ENCODE assay signal across 21 cellular contexts in the genomic region with DNA sequence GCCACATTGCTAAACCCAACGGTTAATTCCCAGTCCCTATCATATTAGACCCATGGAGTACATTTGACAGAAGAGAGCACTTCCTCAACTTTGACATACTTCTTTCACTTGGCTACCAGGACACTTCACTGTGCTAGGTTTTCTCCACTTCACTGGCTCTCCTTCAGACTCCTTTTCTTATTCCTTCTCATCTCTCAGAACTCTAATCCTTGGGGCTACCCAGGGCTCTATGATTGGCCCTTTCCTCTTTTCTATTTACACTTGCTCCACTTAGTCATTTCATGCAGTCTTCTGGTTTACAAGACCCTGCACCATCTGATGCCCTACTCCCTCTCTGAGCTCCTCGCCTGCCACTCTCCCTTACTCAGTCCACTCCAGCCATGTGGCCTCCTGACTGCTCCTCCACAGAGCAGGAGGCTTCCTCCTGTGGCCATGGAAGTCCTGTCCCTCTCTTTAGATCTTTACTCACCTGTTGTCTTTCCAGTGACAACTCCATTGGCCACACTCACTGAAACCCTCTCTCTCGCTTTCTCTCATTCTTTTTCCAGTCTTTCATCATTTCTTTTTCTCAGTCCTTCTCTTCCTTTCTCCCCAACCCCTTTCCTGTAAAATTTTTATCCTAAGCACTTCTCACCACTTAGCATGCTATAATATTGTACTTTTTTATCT.
DNase-seq lines count a peak whose midpoint lies in the region; ATAC-seq and TF ChIP-seq lines count a peak whose summit lies in the region.
"Had no signal": no experiment of that assay in that cellular context is flagged by ENCODE, and none has a peak within 500 bp of the region (broad histone marks: within the 10 kb centered on the region; RNA-seq: fewer than 3 reads in every experiment).

No MANE protein-coding gene starts in this region.

- TF ChIP-seq CTCF in WTC11 (IDR thresholded peaks at IDR 0.05) = no peak

- H3K36me3 ChIP-seq in effector memory CD4-positive, alpha-beta T cell (ENCODE audit: control insufficient read depth, insufficient read depth, low read length) = no peaks in the 10 kb centered on the region
- H3K36me3 ChIP-seq: breast epithelium, gastroesophageal sphincter, neutrophil, transverse colon had no signal

- peaks cover 1% of the 10 kb centered on the region for H3K4me1 Mint-ChIP-seq in activated CD4-positive, alpha-beta T cell treated with anti-CD3 and anti-CD28 coated beads, Interleukin-2, amount 10 ng/mL, durations not matched to agents 24 days and 14 days
- H3K4me1 Mint-ChIP-seq in WTC11 = peaks cover 11% of the 10 kb centered on the region
- no peaks in the 10 kb centered on the region for H3K4me1 Mint-ChIP-seq in stimulated activated memory B cell treated with anti-CD40 and anti-IgM and Interleukin-4, amounts not matched to agents 10 μg/mL and 1 μg/mL and 100 μg/mL, for 72 hours

- intact Hi-C loops in activated CD4-positive, alpha-beta T cell treated with anti-CD3 and anti-CD28 coated beads, Interleukin-2, amount 10 ng/mL, durations not matched to agents 24 days and 14 days (cut with micrococcal nuclease) = no loop called here

- H3K27ac Mint-ChIP-seq in activated CD4-positive, alpha-beta T cell treated with anti-CD3 and anti-CD28 coated beads, Interleukin-2, amount 10 ng/mL, durations not matched to agents 24 days and 14 days = no peak overlapping the region
- H3K27ac Mint-ChIP-seq in WTC11 = no peak overlapping the region
- no peak overlapping the region for H3K27ac Mint-ChIP-seq in stimulated activated memory B cell treated with anti-CD40 and anti-IgM and Interleukin-4, amounts not matched to agents 10 μg/mL and 1 μg/mL and 100 μg/mL, for 72 hours
- H3K27ac Mint-ChIP-seq: activated T-helper 1 cell treated with anti-CD3 and anti-CD28 coated beads, Interleukin-12 subunit alpha, Interleukin-12 subunit beta, Interleukin-2, Interleukin-4 antibody, amounts not matched to agents 30 ng/mL and 10 ng/mL and 1 ng/mL, durations not matched to agents 14 hours and 24 hours and 36 hours had no signal

- H3K27me3 Mint-ChIP-seq in activated CD4-positive, alpha-beta T cell treated with anti-CD3 and anti-CD28 coated beads, Interleukin-2, amount 10 ng/mL, durations not matched to agents 24 days and 14 days = no peaks in the 10 kb centered on the region
- H3K27me3 Mint-ChIP-seq in WTC11 (ENCODE audit: low read depth) = no peaks in the 10 kb centered on the region
- H3K27me3 Mint-ChIP-seq in stimulated activated memory B cell treated with anti-CD40 and anti-IgM and Interleukin-4, amounts not matched to agents 10 μg/mL and 1 μg/mL and 100 μg/mL, for 72 hours = no peaks in the 10 kb centered on the region

- H3K4me3 ChIP-seq in effector memory CD4-positive, alpha-beta T cell (ENCODE audit: insufficient read depth, low read depth, low read length, poor library complexity, severe bottlenecking) = no peak overlapping the region
- H3K4me3 ChIP-seq: breast epithelium, gastroesophageal sphincter, transverse colon had no signal

- POLR2A ChIA-PET in WTC11 (lab: Charles Lee) = no interaction called here

- H3K9me3 ChIP-seq in effector memory CD4-positive, alpha-beta T cell (ENCODE audit: control insufficient read depth, low read length) = no peaks in the 10 kb centered on the region
- H3K9me3 ChIP-seq: breast epithelium, gastroesophageal sphincter, neutrophil, transverse colon had no signal

- no peak overlapping the region for H3K27ac ChIP-seq in effector memory CD4-positive, alpha-beta T cell (ENCODE audit: insufficient read depth, low read length, poor library complexity, severe bottlenecking)
- H3K27ac ChIP-seq: breast epithelium, gastroesophageal sphincter, neutrophil, transverse colon had no signal

- H3K9me3 Mint-ChIP-seq in activated CD4-positive, alpha-beta T cell treated with anti-CD3 and anti-CD28 coated beads, Interleukin-2, amount 10 ng/mL, durations not matched to agents 24 days and 14 days = no peaks in the 10 kb centered on the region
- no peaks in the 10 kb centered on the region for H3K9me3 Mint-ChIP-seq in WTC11
- H3K9me3 Mint-ChIP-seq in stimulated activated memory B cell treated with anti-CD40 and anti-IgM and Interleukin-4, amounts not matched to agents 10 μg/mL and 1 μg/mL and 100 μg/mL, for 72 hours = no peaks in the 10 kb centered on the region
- H3K9me3 Mint-ChIP-seq: activated T-helper 1 cell treated with anti-CD3 and anti-CD28 coated beads, Interleukin-12 subunit alpha, Interleukin-12 subunit beta, Interleukin-2, Interleukin-4 antibody, amounts not matched to agents 30 ng/mL and 10 ng/mL and 1 ng/mL, durations not matched to agents 14 hours and 24 hours and 36 hours had no signal

- no peaks in the 10 kb centered on the region for H3K36me3 Mint-ChIP-seq in activated CD4-positive, alpha-beta T cell treated with anti-CD3 and anti-CD28 coated beads, Interleukin-2, amount 10 ng/mL, durations not matched to agents 24 days and 14 days (ENCODE audit: low read depth)
- H3K36me3 Mint-ChIP-seq in WTC11 = no peaks in the 10 kb centered on the region
- H3K36me3 Mint-ChIP-seq in stimulated activated memory B cell treated with anti-CD40 and anti-IgM and Interleukin-4, amounts not matched to agents 10 μg/mL and 1 μg/mL and 100 μg/mL, for 72 hours = no peaks in the 10 kb centered on the region

- H3K4me1 ChIP-seq in effector memory CD4-positive, alpha-beta T cell (ENCODE audit: control insufficient read depth, insufficient read depth, low read length, poor library complexity, severe bottlenecking) = no peaks in the 10 kb centered on the region
- H3K4me1 ChIP-seq: breast epithelium had no signal

- H3K27me3 ChIP-seq in effector memory CD4-positive, alpha-beta T cell (replicated peaks; ENCODE audit: control insufficient read depth, insufficient read depth, low read length, poor library complexity, severe bottlenecking) = no peaks in the 10 kb centered on the region
- H3K27me3 ChIP-seq: breast epithelium, gastroesophageal sphincter, neutrophil, transverse colon had no signal

- H3K4me3 Mint-ChIP-seq in activated CD4-positive, alpha-beta T cell treated with anti-CD3 and anti-CD28 coated beads, Interleukin-2, amount 10 ng/mL, durations not matched to agents 24 days and 14 days = no peak overlapping the region
- H3K4me3 Mint-ChIP-seq in WTC11 = no peak overlapping the region
- H3K4me3 Mint-ChIP-seq in stimulated activated memory B cell treated with anti-CD40 and anti-IgM and Interleukin-4, amounts not matched to agents 10 μg/mL and 1 μg/mL and 100 μg/mL, for 72 hours = no peak overlapping the region
- H3K4me3 Mint-ChIP-seq: activated T-helper 1 cell treated with anti-CD3 and anti-CD28 coated beads, Interleukin-12 subunit alpha, Interleukin-12 subunit beta, Interleukin-2, Interleukin-4 antibody, amounts not matched to agents 30 ng/mL and 10 ng/mL and 1 ng/mL, durations not matched to agents 14 hours and 24 hours and 36 hours had no signal

- peak; percentile 54 for ATAC-seq in HG02642 (IDR thresholded peaks at IDR 0.05; ENCODE audit: poor library complexity, unreplicated experiment)
- ATAC-seq in WTC11 = peak; percentile 47; the same call in 1 of the 2 replicates
- ATAC-seq in stimulated activated memory B cell treated with anti-CD40 and anti-IgM and Interleukin-4, amounts not matched to agents 10 μg/mL and 1 μg/mL and 100 μg/mL, for 72 hours = peak; percentile 35
- ATAC-seq: gastroesophageal sphincter had no signal

- DNase-seq in activated CD4-positive, alpha-beta T cell treated with anti-CD3 and anti-CD28 coated beads, Interleukin-2, amount 10 ng/mL, durations not matched to agents 24 days and 14 days = peak; percentile 45
- no peak for DNase-seq in activated CD4-positive, alpha-beta T cell treated with anti-CD3 and anti-CD28 coated beads for 1 hour
- DNase-seq in WTC11 (ENCODE audit: low spot score) (no peak), cerebellum (ENCODE audit: low spot score) (no peak), KBM-7 (no peak)
- DNase-seq in effector memory CD4-positive, alpha-beta T cell = no peak
- DNase-seq: C1 segment of cervical spinal cord; DMS 273 treated with DMSO at 0.1 percent for 48 hours; GF-D8; HCEC 1CT; NCI-H2081 treated with DMSO at 0.1 percent for 48 hours; NCI-H526; stimulated activated CD4-positive, alpha-beta T cell treated with anti-CD3 and anti-CD28 coated beads, Interleukin-15, amount 100 ng/mL, for 24 hours; stimulated activated naive CD4-positive, alpha-beta T cell; transverse colon had no signal

- CTCF ChIA-PET in WTC11 (lab: Charles Lee) = no interaction called here

- in situ Hi-C loops in KBM-7 (cut with MboI; ENCODE audit: low pct_unique_long_range_greater_than_20kb, low sequenced_read_pairs) = no loop called here

TF ChIP-seq in WTC11, 78 proteins besides CTCF, POLR2A, EP300 and RAD21 (continues in another document):
- TF ChIP-seq ZNF121 (CRISPR knock-in tag; IDR thresholded peaks at IDR 0.05) = no peak
- no peak for TF ChIP-seq FOXP1 (CRISPR knock-in tag; IDR thresholded peaks at IDR 0.05; ENCODE audit: borderline replicate concordance)
- no peak for TF ChIP-seq HMGA2 (CRISPR knock-in tag; IDR thresholded peaks at IDR 0.05)
- no peak for TF ChIP-seq ETV6 (CRISPR knock-in tag; IDR thresholded peaks at IDR 0.05)
- no peak for TF ChIP-seq MYBL2 (CRISPR knock-in tag; IDR thresholded peaks at IDR 0.05)
- no peak for TF ChIP-seq CREM (CRISPR knock-in tag; IDR thresholded peaks at IDR 0.05)
- TF ChIP-seq KAT7 (CRISPR knock-in tag; IDR thresholded peaks at IDR 0.05; ENCODE audit: borderline replicate concordance) = no peak
- no peak for TF ChIP-seq ZNF138 (CRISPR knock-in tag; conservative IDR thresholded peaks at IDR 0.05)
- no peak for TF ChIP-seq AR (CRISPR knock-in tag; IDR thresholded peaks at IDR 0.05)
